In the genomic region with DNA sequence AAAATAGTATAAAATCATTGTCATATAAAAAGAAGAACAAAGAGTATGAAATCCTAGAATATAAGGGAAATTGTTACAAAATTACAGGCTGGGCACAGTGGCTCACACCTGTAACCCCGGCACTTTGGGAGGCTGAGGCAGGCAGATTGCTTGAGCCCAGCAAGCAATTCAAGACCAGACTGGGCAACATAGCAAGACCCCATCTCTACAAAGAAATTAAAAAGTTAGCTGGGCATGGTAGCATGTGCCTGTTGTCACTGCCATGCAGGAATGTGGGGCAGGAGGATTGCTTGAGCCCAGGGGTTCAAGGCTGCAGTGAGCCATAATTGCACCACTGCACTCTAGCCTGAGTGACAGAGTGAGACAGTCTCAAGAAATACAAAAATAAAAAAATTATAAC, we compare ENCODE assay signal across 2 cellular contexts.
A peak's percentile ranks its signal among the peaks of the same experiment; 100 is the strongest.
TF ChIP-seq lines count a peak whose summit lies in the region.

No MANE protein-coding gene starts in this region.

TF ChIP-seq in HepG2, 621 proteins besides CTCF, POLR2A, EP300 and RAD21:
- TF ChIP-seq ZNF121 (CRISPR knock-in tag; IDR thresholded peaks at IDR 0.05), result peak; percentile 73; the same call in 1 of the 2 replicates
- TF ChIP-seq, protein P1, sequence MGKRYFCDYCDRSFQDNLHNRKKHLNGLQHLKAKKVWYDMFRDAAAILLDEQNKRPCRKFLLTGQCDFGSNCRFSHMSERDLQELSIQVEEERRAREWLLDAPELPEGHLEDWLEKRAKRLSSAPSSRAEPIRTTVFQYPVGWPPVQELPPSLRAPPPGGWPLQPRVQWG (CRISPR knock-in tag; IDR thresholded peaks at IDR 0.05; ENCODE audit: borderline replicate concordance, low read depth), result no peak

TF ChIP-seq in K562, 482 proteins besides CTCF, POLR2A, EP300 and RAD21:
- TF ChIP-seq ZNF121 (CRISPR knock-in tag; conservative IDR thresholded peaks at IDR 0.05), result peak; percentile 89
- TF ChIP-seq, protein P2, sequence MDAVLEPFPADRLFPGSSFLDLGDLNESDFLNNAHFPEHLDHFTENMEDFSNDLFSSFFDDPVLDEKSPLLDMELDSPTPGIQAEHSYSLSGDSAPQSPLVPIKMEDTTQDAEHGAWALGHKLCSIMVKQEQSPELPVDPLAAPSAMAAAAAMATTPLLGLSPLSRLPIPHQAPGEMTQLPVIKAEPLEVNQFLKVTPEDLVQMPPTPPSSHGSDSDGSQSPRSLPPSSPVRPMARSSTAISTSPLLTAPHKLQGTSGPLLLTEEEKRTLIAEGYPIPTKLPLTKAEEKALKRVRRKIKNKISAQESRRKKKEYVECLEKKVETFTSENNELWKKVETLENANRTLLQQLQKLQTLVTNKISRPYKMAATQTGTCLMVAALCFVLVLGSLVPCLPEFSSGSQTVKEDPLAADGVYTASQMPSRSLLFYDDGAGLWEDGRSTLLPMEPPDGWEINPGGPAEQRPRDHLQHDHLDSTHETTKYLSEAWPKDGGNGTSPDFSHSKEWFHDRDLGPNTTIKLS (IDR thresholded peaks at IDR 0.05; ENCODE audit: borderline replicate concordance, low read depth), result no peak
